In the genomic region with DNA sequence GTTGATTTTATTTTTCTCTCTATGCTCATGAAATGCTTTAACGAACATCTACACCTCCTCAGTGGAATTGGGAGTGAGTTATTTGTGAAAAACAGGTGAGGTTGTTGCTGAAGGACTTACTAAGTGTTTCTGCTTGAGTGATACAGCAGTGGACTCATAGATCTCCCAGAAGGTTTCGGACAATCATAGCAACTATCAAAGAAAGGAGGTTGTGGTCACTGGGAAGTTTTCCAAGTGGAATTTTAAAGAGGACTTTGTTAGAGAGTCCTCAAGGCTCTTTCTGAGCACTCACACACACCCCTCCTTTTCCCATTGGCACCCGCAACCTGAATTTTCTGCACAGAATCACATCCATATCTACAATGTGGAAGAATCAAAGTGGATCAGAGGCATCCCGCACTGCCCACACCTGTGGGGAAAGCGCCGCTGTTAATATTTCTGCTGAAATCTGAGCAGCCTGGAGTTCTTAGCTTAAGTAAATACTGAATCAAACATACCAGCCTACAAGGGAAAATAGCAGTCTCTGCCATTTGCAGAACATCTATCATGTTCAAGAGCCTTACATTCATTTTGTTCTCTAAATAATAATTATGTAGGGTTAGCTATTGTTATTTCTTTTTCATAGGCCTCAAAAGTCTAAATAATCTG, we compare ENCODE assay signal across 26 cellular contexts.
DNase-seq lines count a peak whose midpoint lies in the region; ATAC-seq and TF ChIP-seq lines count a peak whose summit lies in the region.
"Had no signal": no experiment of that assay in that cellular context is flagged by ENCODE, and none has a peak within 500 bp of the region (broad histone marks: within the 10 kb centered on the region; RNA-seq: fewer than 3 reads in every experiment).

No MANE protein-coding gene starts in this region.

- no peak overlapping the region for H3K27ac ChIP-seq in CD4-positive, alpha-beta T cell (ENCODE audit: low read depth, low read length)
- H3K27ac ChIP-seq: esophagus squamous epithelium, hepatocyte, upper lobe of right lung had no signal

- H3K9me3 Mint-ChIP-seq in CD4-positive, alpha-beta T cell = no peaks in the 10 kb centered on the region
- H3K9me3 Mint-ChIP-seq: activated naive CD4-positive, alpha-beta T cell treated with anti-CD3 and anti-CD28 coated beads, Interleukin-2, amount 10 ng/mL, durations not matched to agents 7 days and 5 days; activated T-cell treated with anti-CD3 and anti-CD28 coated beads, Interleukin-2, amount 50 U/mL, for 72 hours; dendritic cell treated with granulocyte-macrophage colony-stimulating factor and Interleukin-4, amounts not matched to agents 40 ng/mL and 50 ng/mL, for 4 days had no signal

- no peak overlapping the region for H3K27ac Mint-ChIP-seq in CD4-positive, alpha-beta T cell
- H3K27ac Mint-ChIP-seq: activated CD8-positive, alpha-beta memory T cell treated with anti-CD3 and anti-CD28 coated beads, Interleukin-2, amount 10 ng/mL, durations not matched to agents 7 days and 5 days; activated naive CD4-positive, alpha-beta T cell treated with anti-CD3 and anti-CD28 coated beads, Interleukin-2, amount 10 ng/mL, durations not matched to agents 7 days and 5 days; activated T-cell treated with anti-CD3 and anti-CD28 coated beads, Interleukin-2, amount 50 U/mL, for 72 hours; dendritic cell treated with granulocyte-macrophage colony-stimulating factor and Interleukin-4, amounts not matched to agents 40 ng/mL and 50 ng/mL, for 4 days had no signal

- no peak for ATAC-seq in CD4-positive, alpha-beta T cell (ENCODE audit: poor library complexity)
- ATAC-seq: activated CD8-positive, alpha-beta memory T cell treated with anti-CD3 and anti-CD28 coated beads, Interleukin-2, amount 10 ng/mL, durations not matched to agents 7 days and 5 days; activated T-cell treated with anti-CD3 and anti-CD28 coated beads, Interleukin-2, amount 50 U/mL, for 72 hours; GM12878; HCT116; left ventricle myocardium superior; naive thymus-derived CD8-positive, alpha-beta T cell; upper lobe of right lung had no signal

- H3K4me1 Mint-ChIP-seq in CD4-positive, alpha-beta T cell (ENCODE audit: low read depth) = peaks cover 7% of the 10 kb centered on the region

- no peaks in the 10 kb centered on the region for H3K27me3 ChIP-seq in CD4-positive, alpha-beta T cell (ENCODE audit: control insufficient read depth, insufficient read depth, low read length)
- H3K27me3 ChIP-seq: BE2C, esophagus squamous epithelium, hepatocyte, upper lobe of right lung had no signal

- POLR2A ChIA-PET in CD4-positive, alpha-beta T cell (lab: Charles Lee) = no interaction called here

- CTCF ChIA-PET in CD4-positive, alpha-beta T cell (lab: Charles Lee) = no interaction called here

- no peaks in the 10 kb centered on the region for H3K36me3 Mint-ChIP-seq in CD4-positive, alpha-beta T cell (ENCODE audit: low read depth)
- H3K36me3 Mint-ChIP-seq: activated CD8-positive, alpha-beta memory T cell treated with anti-CD3 and anti-CD28 coated beads, Interleukin-2, amount 10 ng/mL, durations not matched to agents 7 days and 5 days; activated naive CD4-positive, alpha-beta T cell treated with anti-CD3 and anti-CD28 coated beads, Interleukin-2, amount 10 ng/mL, durations not matched to agents 7 days and 5 days; naive thymus-derived CD8-positive, alpha-beta T cell had no signal

- H3K9me3 ChIP-seq in CD4-positive, alpha-beta T cell (ENCODE audit: control insufficient read depth, low read length) = no peaks in the 10 kb centered on the region
- H3K9me3 ChIP-seq: BE2C, esophagus squamous epithelium, upper lobe of right lung had no signal

- intact Hi-C loops in CD4-positive, alpha-beta T cell (cut with DNase I, micrococcal nuclease) = no loop called here
- intact Hi-C loops in head of caudate nucleus (cut with DNase I) = no loop called here

- TF ChIP-seq CTCF in CD4-positive, alpha-beta T cell (IDR thresholded peaks at IDR 0.05) = no peak

- peaks cover 19% of the 10 kb centered on the region for H3K27me3 Mint-ChIP-seq in CD4-positive, alpha-beta T cell
- H3K27me3 Mint-ChIP-seq: activated naive CD4-positive, alpha-beta T cell treated with anti-CD3 and anti-CD28 coated beads, Interleukin-2, amount 10 ng/mL, durations not matched to agents 7 days and 5 days had no signal

- no peak overlapping the region for H3K4me3 Mint-ChIP-seq in CD4-positive, alpha-beta T cell
- H3K4me3 Mint-ChIP-seq: activated CD8-positive, alpha-beta memory T cell treated with anti-CD3 and anti-CD28 coated beads, Interleukin-2, amount 10 ng/mL, durations not matched to agents 7 days and 5 days; activated naive CD4-positive, alpha-beta T cell treated with anti-CD3 and anti-CD28 coated beads, Interleukin-2, amount 10 ng/mL, durations not matched to agents 7 days and 5 days; activated T-cell treated with anti-CD3 and anti-CD28 coated beads, Interleukin-2, amount 50 U/mL, for 72 hours; dendritic cell treated with granulocyte-macrophage colony-stimulating factor and Interleukin-4, amounts not matched to agents 40 ng/mL and 50 ng/mL, for 4 days; naive thymus-derived CD8-positive, alpha-beta T cell had no signal

- peak; percentile 20 for DNase-seq in NCI-H345 (lab: John Stamatoyannopoulos, UW)
- no peak for DNase-seq in NCI-H345 treated with DMSO at 0.1 percent for 48 hours (lab: John Stamatoyannopoulos, UW; ENCODE audit: unreplicated experiment)
- DNase-seq in NCI-H187 treated with DMSO at 0.1 percent for 48 hours (lab: John Stamatoyannopoulos, UW) = peak; percentile 5
- peak; percentile 1 for DNase-seq in RPMI7951 (ENCODE audit: low read depth)
- DNase-seq in CD4-positive, alpha-beta T cell = no peak
- DNase-seq in T-helper 2 cell = no peak
- no peak for DNase-seq in head of caudate nucleus
- DNase-seq in superior temporal gyrus (ENCODE audit: extremely low spot score) = no peak
- DNase-seq: activated CD4-positive, alpha-beta T cell treated with anti-CD3 and anti-CD28 coated beads, Interleukin-2, amount 50 U/mL, for 1 hour; activated CD8-positive, alpha-beta memory T cell treated with anti-CD3 and anti-CD28 coated beads, Interleukin-2, amount 10 ng/mL, durations not matched to agents 7 days and 5 days; activated naive CD4-positive, alpha-beta T cell treated with anti-CD3 and anti-CD28 coated beads, Interleukin-2, amount 10 ng/mL, durations not matched to agents 7 days and 5 days; activated T-cell treated with anti-CD3 and anti-CD28 coated beads, Interleukin-2, amount 50 U/mL, for 72 hours; amniotic stem cell; BE2C; esophagus squamous epithelium; left ventricle myocardium superior; midbrain; naive thymus-derived CD8-positive, alpha-beta T cell; NCI-H1694 treated with DMSO at 0.1 percent for 48 hours; substantia nigra; T-helper 9 cell; upper lobe of right lung had no signal

Comparison
In these comparisons a context has a peak if more than half of its experiments do, and no peak if none do; other contexts are left out.
1. DNase-seq: peak in NCI-H345 (single experiment), NCI-H187 treated with DMSO at 0.1 percent for 48 hours (single experiment) and RPMI7951 (single experiment); none in NCI-H345 treated with DMSO at 0.1 percent for 48 hours (single experiment), CD4-positive, alpha-beta T cell (0 of 10), T-helper 2 cell (0 of 5), head of caudate nucleus (0 of 42) and superior temporal gyrus (single experiment).